Comparison of ENCODE assay signal across 11 cellular contexts in the genomic region with DNA sequence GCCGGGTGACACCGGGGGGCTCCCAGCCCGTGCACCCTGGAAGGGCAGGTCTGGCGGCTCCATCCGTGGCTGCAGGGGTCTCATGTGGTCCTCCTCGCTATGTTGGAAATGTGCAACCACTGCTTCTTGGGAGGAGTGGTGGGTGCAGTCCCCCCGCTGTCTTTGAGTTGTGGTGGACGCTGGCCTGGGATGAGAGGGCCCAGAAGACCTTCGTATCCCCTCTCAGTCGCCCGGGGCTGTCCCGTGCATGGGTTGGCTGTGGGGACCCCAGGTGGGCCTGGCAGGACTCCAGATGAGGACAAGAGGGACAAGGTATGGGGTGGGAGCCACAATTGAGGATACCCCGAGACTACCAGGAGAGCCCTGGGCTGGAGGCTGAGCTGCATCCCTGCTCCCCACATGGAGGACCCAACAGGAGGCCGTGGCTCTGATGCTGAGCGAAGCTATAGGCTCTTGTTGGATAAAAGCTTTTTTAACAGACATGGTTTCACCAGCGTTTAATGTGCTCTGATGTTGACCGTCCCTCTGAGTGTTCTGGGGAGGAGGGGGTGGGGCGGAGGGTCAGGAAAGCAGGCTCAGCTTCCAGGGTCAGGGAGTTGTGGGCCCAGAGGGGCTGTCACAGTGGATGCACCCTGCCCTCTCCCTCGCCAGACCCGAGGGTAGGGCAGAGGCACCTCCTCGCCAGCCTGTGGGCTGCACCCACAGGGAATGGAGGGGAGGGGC. TPM values are rescaled to one million over a fixed set of nuclear protein-coding genes. Genes with fewer than 3 reads are reported as not detected.
DNase-seq lines count a peak whose midpoint lies in the region; ATAC-seq and TF ChIP-seq lines count a peak whose summit lies in the region.
"Had no signal": no experiment of that assay in that cellular context is flagged by ENCODE, and none has a peak within 500 bp of the region (broad histone marks: within the 10 kb centered on the region; RNA-seq: fewer than 3 reads in every experiment).

No MANE protein-coding gene starts in this region.

- no peak overlapping the region for H3K27ac Mint-ChIP-seq in T-helper 17 cell
- peak overlapping the region in 1 of 2 donors; percentile 80 for H3K27ac Mint-ChIP-seq in natural killer cell
- H3K27ac Mint-ChIP-seq: CD8-positive, alpha-beta T cell; stimulated activated naive CD8-positive, alpha-beta T cell treated with anti-CD3 and anti-CD28 coated beads, Interleukin-15, Interleukin-2, amounts not matched to agents 100 ng/mL and 50 ng/mL, for 24 hours had no signal

- ATAC-seq in T-helper 17 cell (no peak), natural killer cell (no peak), GM21619 (IDR thresholded peaks at IDR 0.05; ENCODE audit: unreplicated experiment) (no peak)
- ATAC-seq: CD8-positive, alpha-beta T cell had no signal

- no peaks in the 10 kb centered on the region for H3K36me3 Mint-ChIP-seq in T-helper 17 cell (ENCODE audit: low read depth)
- H3K36me3 Mint-ChIP-seq in natural killer cell, result no peaks in the 10 kb centered on the region

- intact Hi-C loops in natural killer cell (cut with micrococcal nuclease), result no loop called here

- DNase-seq in H4 (ENCODE audit: low spot score), result peak; percentile 9
- DNase-seq in T-helper 17 cell, result no peak
- no peak for DNase-seq in natural killer cell
- no peak for DNase-seq in kidney tubule cell (ENCODE audit: low spot score)
- DNase-seq: activated naive CD4-positive, alpha-beta T cell; effector CD4-positive, alpha-beta T cell; mesendoderm; NCI-H1092 had no signal

- no peak for TF ChIP-seq CTCF in natural killer cell (IDR thresholded peaks at IDR 0.05)

- H3K27me3 Mint-ChIP-seq in T-helper 17 cell (no peaks in the 10 kb centered on the region), natural killer cell (ENCODE audit: low read depth in 2 of 2) (no peaks in the 10 kb centered on the region)
- H3K27me3 Mint-ChIP-seq: stimulated activated naive CD8-positive, alpha-beta T cell treated with anti-CD3 and anti-CD28 coated beads, Interleukin-15, Interleukin-2, amounts not matched to agents 100 ng/mL and 50 ng/mL, for 24 hours had no signal

- H3K9me3 ChIP-seq in T-helper 17 cell (ENCODE audit: control insufficient read depth, low read length, poor library complexity, severe bottlenecking), result no peaks in the 10 kb centered on the region

- no peaks in the 10 kb centered on the region for H3K9me3 Mint-ChIP-seq in natural killer cell
- H3K9me3 Mint-ChIP-seq: CD8-positive, alpha-beta T cell; stimulated activated naive CD8-positive, alpha-beta T cell treated with anti-CD3 and anti-CD28 coated beads, Interleukin-15, Interleukin-2, amounts not matched to agents 100 ng/mL and 50 ng/mL, for 24 hours had no signal

- H3K4me1 Mint-ChIP-seq in T-helper 17 cell (peaks cover 10% of the 10 kb centered on the region), natural killer cell (peaks cover 12 to 41% of the 10 kb centered on the region in 2 donors)

- peak overlapping the region; percentile 21 for H3K4me3 Mint-ChIP-seq in T-helper 17 cell
- H3K4me3 Mint-ChIP-seq in natural killer cell, result peak overlapping the region; percentile 57
- H3K4me3 Mint-ChIP-seq: CD8-positive, alpha-beta T cell; stimulated activated naive CD8-positive, alpha-beta T cell treated with anti-CD3 and anti-CD28 coated beads, Interleukin-15, Interleukin-2, amounts not matched to agents 100 ng/mL and 50 ng/mL, for 24 hours had no signal

RNA-seq across cellular contexts. Expression of gene SPATA2L, which starts 5.5 kb away (rescaled TPM):
- total RNA-seq in H4 (2014; rRNA removed; shearing (Covaris generic)), result 8.1 and 9.2 TPM in 2 replicates
- total RNA-seq in T-helper 17 cell, result 10 to 100 TPM; 20.6 to 30.8 TPM
- 10 to 100 TPM; 23.1 to 37.9 (median 24.0) TPM for total RNA-seq in natural killer cell

RNA-seq across cellular contexts. Expression of gene CDK10, which starts 9.5 kb away (rescaled TPM):
- total RNA-seq in H4 (2014; rRNA removed; shearing (Covaris generic)), result 23.0 and 37.5 TPM in 2 replicates
- total RNA-seq in T-helper 17 cell, result 10 to 100 TPM; 83.0 to 86.0 TPM
- 100 to 1,000 TPM; 102 to 123 (median 114) TPM for total RNA-seq in natural killer cell

RNA-seq across cellular contexts. Expression of gene VPS9D1, which starts 24.7 kb away (rescaled TPM):
- total RNA-seq in H4 (2014; rRNA removed; shearing (Covaris generic)), result 4.1 and 6.0 TPM in 2 replicates
- total RNA-seq in T-helper 17 cell (10 to 100 TPM; 18.8 to 23.2 TPM), natural killer cell (10 to 100 TPM; 31.7 to 43.0 (median 35.4) TPM)

RNA-seq across cellular contexts. Expression of gene ZNF276, which starts 25.3 kb away (rescaled TPM):
- 5.9 and 6.9 TPM in 2 replicates for total RNA-seq in H4 (2014; rRNA removed; shearing (Covaris generic))
- total RNA-seq in T-helper 17 cell (100 to 1,000 TPM; 103 to 104 TPM), natural killer cell (100 to 1,000 TPM; 146 to 206 (median 186) TPM)

RNA-seq across cellular contexts. Expression of gene SPATA33, which starts 38.4 kb away (rescaled TPM):
- 6.4 and 9.9 TPM in 2 replicates for total RNA-seq in H4 (2014; rRNA removed; shearing (Covaris generic))
- total RNA-seq in T-helper 17 cell (10 to 100 TPM in 1 of 2 donors, 1 to 10 TPM in 1; 8.3 to 10.1 TPM), natural killer cell (10 to 100 TPM in 1 of 3 donors, 1 to 10 TPM in 2; 6.5 to 11.9 (median 8.4) TPM)
